1 cellular context compared by ENCODE assay signal in the genomic region with DNA sequence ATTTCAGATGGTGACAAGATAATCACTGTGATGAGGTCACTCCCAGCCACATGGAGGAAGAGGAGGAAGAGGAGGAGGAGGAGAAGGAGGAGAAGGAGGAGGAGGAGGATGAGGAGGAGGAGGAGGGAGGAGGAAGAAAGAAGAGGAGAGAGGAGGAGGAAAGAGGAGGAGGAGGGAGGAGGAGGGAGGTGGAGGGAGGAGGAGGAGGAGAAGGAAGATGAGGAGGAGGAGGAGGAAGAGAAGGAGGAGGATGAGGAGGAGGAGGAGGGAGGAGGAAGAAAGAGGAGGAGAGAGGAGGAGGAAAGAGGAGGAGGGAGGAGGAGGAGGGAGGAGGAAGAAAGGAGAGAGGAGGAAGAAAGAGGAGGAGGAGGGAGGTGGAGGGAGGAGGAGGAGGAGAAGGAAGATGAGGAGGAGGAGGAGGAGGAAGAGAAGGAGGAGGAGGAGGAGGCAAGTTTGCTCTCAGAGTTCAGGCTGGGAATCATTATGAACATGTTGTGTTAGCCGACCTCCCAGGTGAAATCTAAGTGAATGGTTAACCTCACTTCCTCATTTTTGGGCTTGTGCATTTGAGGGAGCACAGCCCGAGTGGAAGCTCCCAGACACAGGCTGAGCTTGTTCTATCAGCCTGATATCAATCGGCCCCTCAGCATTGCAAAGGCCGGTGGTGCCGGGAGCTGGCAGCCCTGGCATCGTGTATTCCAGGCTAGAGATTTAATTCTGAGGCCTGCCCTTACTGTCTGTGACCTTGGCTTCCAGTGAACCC.
TF ChIP-seq lines count a peak whose summit lies in the region.

No MANE protein-coding gene starts in this region.

TF ChIP-seq in GM12878, 131 proteins besides CTCF, POLR2A, EP300 and RAD21:
- TF ChIP-seq TBL1XR1 (IDR thresholded peaks at IDR 0.05; ENCODE audit: low read depth, low read length) (no peak), SUPT20H (IDR thresholded peaks at IDR 0.05; ENCODE audit: borderline replicate concordance, control insufficient read depth, low read depth, low read length) (no peak), SPI1 (IDR thresholded peaks at IDR 0.05; ENCODE audit: borderline replicate concordance, insufficient read depth, low read depth, low read length) (peak; percentile 86), NR2C2 (IDR thresholded peaks at IDR 0.05; ENCODE audit: borderline replicate concordance, control insufficient read depth, insufficient read length, low read depth) (no peak)
TF ChIP-seq in GM12878: peak in this region for 1.
